ENCODE assay signal across 10 cellular contexts in the genomic region with DNA sequence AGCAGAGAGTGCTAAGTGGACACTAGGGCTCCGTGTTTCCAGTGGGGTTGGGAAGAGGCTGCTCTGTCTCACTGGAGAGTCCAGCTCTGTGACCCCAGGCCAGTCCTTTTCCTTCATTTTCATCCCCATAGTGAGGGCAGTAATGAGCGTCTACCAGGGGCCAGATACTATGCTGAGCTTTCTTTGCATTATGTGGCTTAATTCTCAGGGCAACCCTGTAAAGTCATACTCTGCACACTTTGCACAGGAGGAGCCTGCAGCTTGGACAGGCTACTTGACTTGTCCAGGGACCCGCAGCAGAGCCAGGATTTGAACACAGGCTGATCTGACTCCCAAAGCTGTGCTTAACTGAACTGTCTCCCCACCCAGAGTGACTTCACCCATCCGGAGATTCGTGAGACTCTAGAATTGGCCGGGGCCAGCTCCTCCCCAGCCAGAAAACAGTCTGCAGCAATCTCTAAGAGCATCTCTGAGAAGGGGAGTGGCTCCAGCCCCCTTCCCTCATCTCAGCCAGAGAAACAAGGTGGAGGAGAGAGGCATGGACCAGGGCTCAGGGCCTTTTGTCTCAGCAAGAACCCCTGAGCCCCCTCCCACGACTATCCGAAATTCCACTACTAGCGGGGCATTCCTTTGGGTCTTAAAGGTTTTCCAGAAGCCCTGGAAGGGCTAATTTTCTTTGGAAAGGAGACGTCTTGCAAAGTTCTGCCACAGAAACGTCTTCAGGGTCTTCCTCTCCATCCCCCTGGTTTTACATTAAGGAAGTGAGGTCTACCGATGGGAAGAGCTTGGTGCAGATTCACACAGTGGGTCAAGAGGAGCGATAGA. TPM values are rescaled to one million over a fixed set of nuclear protein-coding genes. Genes with fewer than 3 reads are reported as not detected.
DNase-seq lines count a peak whose midpoint lies in the region; ATAC-seq and TF ChIP-seq lines count a peak whose summit lies in the region.
"Had no signal": no experiment of that assay in that cellular context is flagged by ENCODE, and none has a peak within 500 bp of the region (broad histone marks: within the 10 kb centered on the region; RNA-seq: fewer than 3 reads in every experiment).

No MANE protein-coding gene starts in this region.

- H3K4ac ChIP-seq in mesenchymal stem cell (ENCODE audit: low read depth in 1 of 2, low read length in 2 of 2): no peak overlapping the region

- H2BK120ac ChIP-seq in mesenchymal stem cell (ENCODE audit: low read depth, low read length): no peak overlapping the region

- no peak overlapping the region for H2BK5ac ChIP-seq in mesenchymal stem cell (ENCODE audit: low read depth, low read length, poor library complexity, severe bottlenecking)

- H2BK12ac ChIP-seq in mesenchymal stem cell (ENCODE audit: low read length in 2 of 2): peak overlapping the region in 1 of 2 experiments; percentile 70

- no peak overlapping the region for H2AFZ ChIP-seq in mesenchymal stem cell (ENCODE audit: low read depth, low read length)

- in situ Hi-C loops in brain microvascular endothelial cell (cut with HindIII; ENCODE audit: low pct_ligation_motif_present, low sequenced_read_pairs): no loop called here

- H3K27me3 ChIP-seq in brain microvascular endothelial cell (replicated peaks) (peaks cover 2% of the 10 kb centered on the region), mesenchymal stem cell (ENCODE audit: control insufficient read depth in 1 of 2, insufficient read depth in 1 of 2, low read length in 2 of 2) (peaks cover 31 to 38% of the 10 kb centered on the region in 2 experiments), upper lobe of right lung (peaks cover 27% of the 10 kb centered on the region)

- no peak overlapping the region for H2AK5ac ChIP-seq in mesenchymal stem cell (ENCODE audit: low read length, severe bottlenecking)

- H3K9me3 Mint-ChIP-seq in activated naive CD8-positive, alpha-beta T cell (ENCODE audit: low read depth): no peaks in the 10 kb centered on the region
- H3K9me3 Mint-ChIP-seq in activated naive CD8-positive, alpha-beta T cell treated with anti-CD3 and anti-CD28 coated beads for 36 hours: no peaks in the 10 kb centered on the region

- no peaks in the 10 kb centered on the region for H3K79me1 ChIP-seq in mesenchymal stem cell (replicated peaks; ENCODE audit: low read length, poor library complexity, severe bottlenecking)

- H3K27ac ChIP-seq in brain microvascular endothelial cell (no peak overlapping the region), mesenchymal stem cell (ENCODE audit: low read length, poor library complexity, severe bottlenecking) (no peak overlapping the region), upper lobe of right lung (no peak overlapping the region)

- DNase-seq in activated naive CD8-positive, alpha-beta T cell treated with anti-CD3 and anti-CD28 coated beads for 36 hours: no peak
- no peak for DNase-seq in brain microvascular endothelial cell
- DNase-seq in mesenchymal stem cell: peak; percentile 11
- no peak for DNase-seq in upper lobe of right lung
- DNase-seq in dermis blood vessel endothelial cell: no peak
- DNase-seq in NCI-H2196 treated with DMSO at 0.1 percent for 48 hours (lab: John Stamatoyannopoulos, UW; ENCODE audit: unreplicated experiment): no peak
- DNase-seq: activated naive CD4-positive, alpha-beta T cell treated with anti-CD3 and anti-CD28 coated beads, Interleukin-2, amount 50 U/mL, for 16 hours; stimulated activated CD4-positive, alpha-beta T cell treated with anti-CD3 and anti-CD28 coated beads, Interleukin-4, amount 100 ng/mL, for 1 hour had no signal

- peak overlapping the region; percentile 65 for H3K9ac ChIP-seq in mesenchymal stem cell (ENCODE audit: low read length)

- H3K4me3 Mint-ChIP-seq in activated naive CD8-positive, alpha-beta T cell: peak overlapping the region; percentile 77
- no peak overlapping the region for H3K4me3 Mint-ChIP-seq in activated naive CD8-positive, alpha-beta T cell treated with anti-CD3 and anti-CD28 coated beads for 36 hours

- no peak overlapping the region for H4K91ac ChIP-seq in mesenchymal stem cell (ENCODE audit: low read length)

- H3K4me2 ChIP-seq in mesenchymal stem cell (ENCODE audit: low read length, poor library complexity, severe bottlenecking): peak overlapping the region; percentile 92

- WGBS in mesenchymal stem cell: 43% methylated on average over 10 of the region's 13 CpGs

- H3K14ac ChIP-seq in mesenchymal stem cell (ENCODE audit: low read length in 2 of 2): peak overlapping the region in 1 of 2 experiments; percentile 87

- H3K27ac Mint-ChIP-seq in activated naive CD8-positive, alpha-beta T cell: no peak overlapping the region
- H3K27ac Mint-ChIP-seq in activated naive CD8-positive, alpha-beta T cell treated with anti-CD3 and anti-CD28 coated beads for 36 hours: no peak overlapping the region

- peaks cover 12% of the 10 kb centered on the region for H3K36me3 Mint-ChIP-seq in activated naive CD8-positive, alpha-beta T cell
- no peaks in the 10 kb centered on the region for H3K36me3 Mint-ChIP-seq in activated naive CD8-positive, alpha-beta T cell treated with anti-CD3 and anti-CD28 coated beads for 36 hours

- peaks cover 21% of the 10 kb centered on the region for H3K4me1 Mint-ChIP-seq in activated naive CD8-positive, alpha-beta T cell (ENCODE audit: low read depth)
- peaks cover 5% of the 10 kb centered on the region for H3K4me1 Mint-ChIP-seq in activated naive CD8-positive, alpha-beta T cell treated with anti-CD3 and anti-CD28 coated beads for 36 hours

- peaks cover 36% of the 10 kb centered on the region for H3K27me3 Mint-ChIP-seq in activated naive CD8-positive, alpha-beta T cell
- peaks cover 66% of the 10 kb centered on the region for H3K27me3 Mint-ChIP-seq in activated naive CD8-positive, alpha-beta T cell treated with anti-CD3 and anti-CD28 coated beads for 36 hours

- peak overlapping the region; percentile 26 to 27 for H3K23ac ChIP-seq in mesenchymal stem cell (ENCODE audit: low read length in 2 of 2)

- H3K18ac ChIP-seq in mesenchymal stem cell (ENCODE audit: low read depth in 1 of 2, low read length in 2 of 2): peak overlapping the region in 1 of 2 experiments; percentile 48

- H3K4me3 ChIP-seq in brain microvascular endothelial cell (ENCODE audit: low read depth, low read length) (peak overlapping the region; percentile 47), mesenchymal stem cell (ENCODE audit: insufficient read depth in 1 of 2, low read depth in 1 of 2, low read length in 2 of 2) (peak overlapping the region; percentile 52 to 70), upper lobe of right lung (peak overlapping the region; percentile 38)

- no peak for ATAC-seq in upper lobe of right lung
- no peak for ATAC-seq in HG02973 (IDR thresholded peaks at IDR 0.05; ENCODE audit: unreplicated experiment)

- H3K36me3 ChIP-seq in brain microvascular endothelial cell (replicated peaks) (no peaks in the 10 kb centered on the region), mesenchymal stem cell (ENCODE audit: control insufficient read depth in 1 of 2, insufficient read depth in 2 of 2, low read depth in 1 of 2, low read length in 2 of 2) (peaks cover 0 to 8% of the 10 kb centered on the region in 2 experiments), upper lobe of right lung (no peaks in the 10 kb centered on the region)

- H4K8ac ChIP-seq in mesenchymal stem cell (ENCODE audit: low read length): peak overlapping the region; percentile 1

- no peaks in the 10 kb centered on the region for H3K9me3 ChIP-seq in mesenchymal stem cell (ENCODE audit: control insufficient read depth, low read length)
- no peaks in the 10 kb centered on the region for H3K9me3 ChIP-seq in upper lobe of right lung

- no peak for TF ChIP-seq CTCF in brain microvascular endothelial cell (IDR thresholded peaks at IDR 0.05; ENCODE audit: low read depth, low read length, missing control alignments)
- TF ChIP-seq CTCF in upper lobe of right lung (IDR thresholded peaks at IDR 0.05): no peak

- H3K4me1 ChIP-seq in mesenchymal stem cell (ENCODE audit: control insufficient read depth, insufficient read depth, low read depth, low read length): peaks cover 18% of the 10 kb centered on the region
- H3K4me1 ChIP-seq in upper lobe of right lung: peaks cover 2% of the 10 kb centered on the region

- no peak overlapping the region for H2BK15ac ChIP-seq in mesenchymal stem cell (ENCODE audit: low read depth, poor library complexity, severe bottlenecking)

- intact Hi-C loops in upper lobe of right lung (cut with DNase I): no loop called here

RNA-seq across cellular contexts. Expression of gene FNDC5, which starts 0.9 kb away (rescaled TPM):
- total RNA-seq in activated naive CD8-positive, alpha-beta T cell treated with anti-CD3 and anti-CD28 coated beads for 36 hours: not detected
- 0.32 TPM for polyA plus RNA-seq in mesenchymal stem cell (2013, experiment 1 of 2)
- polyA plus RNA-seq in mesenchymal stem cell (2013, experiment 2 of 2): 0.33 TPM
- 1.5 TPM for total RNA-seq in upper lobe of right lung
- total RNA-seq in dermis blood vessel endothelial cell: 0.85 and 0.88 TPM in 2 replicates

RNA-seq across cellular contexts. Expression of gene HPCA, which starts 14.7 kb away (rescaled TPM):
- under 1 TPM in 1 of 2 experiments, not detected in 1; 0.29 TPM for total RNA-seq in activated naive CD8-positive, alpha-beta T cell treated with anti-CD3 and anti-CD28 coated beads for 36 hours
- polyA plus RNA-seq in mesenchymal stem cell (2013, experiment 1 of 2): 0.14 TPM
- polyA plus RNA-seq in mesenchymal stem cell (2013, experiment 2 of 2): 0.42 TPM
- not detected for total RNA-seq in upper lobe of right lung
- 0.05 TPM in 1 of 2 replicates, not detected in the other for total RNA-seq in dermis blood vessel endothelial cell

RNA-seq across cellular contexts. Expression of gene TMEM54, which starts 29.6 kb away (rescaled TPM):
- total RNA-seq in activated naive CD8-positive, alpha-beta T cell treated with anti-CD3 and anti-CD28 coated beads for 36 hours: 1 to 10 TPM; 1.2 to 1.4 TPM
- 10.2 TPM for polyA plus RNA-seq in mesenchymal stem cell (2013, experiment 1 of 2)
- polyA plus RNA-seq in mesenchymal stem cell (2013, experiment 2 of 2): 10.4 TPM
- total RNA-seq in upper lobe of right lung: 41.9 TPM
- 20.1 and 30.6 TPM in 2 replicates for total RNA-seq in dermis blood vessel endothelial cell

RNA-seq across cellular contexts. Expression of gene S100PBP, which starts 54.1 kb away (rescaled TPM):
- 10 to 100 TPM; 24.6 to 28.5 TPM for total RNA-seq in activated naive CD8-positive, alpha-beta T cell treated with anti-CD3 and anti-CD28 coated beads for 36 hours
- polyA plus RNA-seq in mesenchymal stem cell (2013, experiment 1 of 2): 11.4 TPM
- 11.2 TPM for polyA plus RNA-seq in mesenchymal stem cell (2013, experiment 2 of 2)
- 34.9 TPM for total RNA-seq in upper lobe of right lung
- total RNA-seq in dermis blood vessel endothelial cell: 33.7 and 50.0 TPM in 2 replicates

RNA-seq across cellular contexts. Expression of gene YARS1, which starts 54.4 kb away (rescaled TPM):
- 100 to 1,000 TPM; 250 to 267 TPM for total RNA-seq in activated naive CD8-positive, alpha-beta T cell treated with anti-CD3 and anti-CD28 coated beads for 36 hours
- polyA plus RNA-seq in mesenchymal stem cell (2013, experiment 1 of 2): 121 TPM
- 121 TPM for polyA plus RNA-seq in mesenchymal stem cell (2013, experiment 2 of 2)
- total RNA-seq in upper lobe of right lung (111 TPM), dermis blood vessel endothelial cell (63.6 and 84.0 TPM in 2 replicates)
